In genomic region chr5:172005708-172006377, GRCh38 we compare ENCODE assay signal across 8 cellular contexts.
A peak's percentile ranks its signal among the peaks of the same experiment; 100 is the strongest.
DNase-seq lines count a peak whose midpoint lies in the region; ATAC-seq and TF ChIP-seq lines count a peak whose summit lies in the region.

No MANE protein-coding gene starts in this region.

- peak; percentile 19 for ATAC-seq in GM18505 (IDR thresholded peaks at IDR 0.05; ENCODE audit: unreplicated experiment)
- peak; percentile 13 for ATAC-seq in HG03558 (IDR thresholded peaks at IDR 0.05; ENCODE audit: extremely low read depth, unreplicated experiment)
- no peak for ATAC-seq in memory B cell (ENCODE audit: low read depth)
- ATAC-seq in stimulated activated naive CD8-positive, alpha-beta T cell treated with anti-CD3 and anti-CD28 coated beads, Interleukin-15, amount 100 ng/mL, for 72 hours: peak; percentile 14
- ATAC-seq in HG03520 (IDR thresholded peaks at IDR 0.05; ENCODE audit: unreplicated experiment): no peak

- H3K4me1 Mint-ChIP-seq in memory B cell: peaks cover 43% of the 10 kb centered on the region
- peaks cover 63% of the 10 kb centered on the region for H3K4me1 Mint-ChIP-seq in stimulated activated naive CD8-positive, alpha-beta T cell treated with anti-CD3 and anti-CD28 coated beads, Interleukin-15, amount 100 ng/mL, for 72 hours

- H3K27me3 Mint-ChIP-seq in memory B cell: no peaks in the 10 kb centered on the region
- H3K27me3 Mint-ChIP-seq in stimulated activated naive CD8-positive, alpha-beta T cell treated with anti-CD3 and anti-CD28 coated beads, Interleukin-15, amount 100 ng/mL, for 72 hours: no peaks in the 10 kb centered on the region

- H3K4me3 Mint-ChIP-seq in memory B cell: peak overlapping the region; percentile 92
- H3K4me3 Mint-ChIP-seq in stimulated activated naive CD8-positive, alpha-beta T cell treated with anti-CD3 and anti-CD28 coated beads, Interleukin-15, amount 100 ng/mL, for 72 hours: peak overlapping the region; percentile 91 to 99

- no peak for TF ChIP-seq CTCF in 22Rv1 (IDR thresholded peaks at IDR 0.05)

- DNase-seq in activated CD4-positive, alpha-beta T cell treated with anti-CD3 and anti-CD28 coated beads, Interleukin-2, amount 50 U/mL, for 1 hour: peak; percentile 18
- DNase-seq in ecto neural progenitor cell (ENCODE audit: low spot score) (peak; percentile 64), memory B cell (ENCODE audit: low spot score in 2 of 2) (peak; percentile 9 to 35)
- peak; percentile 32 to 46 for DNase-seq in stimulated activated naive CD8-positive, alpha-beta T cell treated with anti-CD3 and anti-CD28 coated beads, Interleukin-15, amount 100 ng/mL, for 72 hours

- H3K36me3 Mint-ChIP-seq in memory B cell: peaks cover 3% of the 10 kb centered on the region

- peak overlapping the region; percentile 98 for H3K27ac Mint-ChIP-seq in memory B cell
- peak overlapping the region; percentile 94 to 99 for H3K27ac Mint-ChIP-seq in stimulated activated naive CD8-positive, alpha-beta T cell treated with anti-CD3 and anti-CD28 coated beads, Interleukin-15, amount 100 ng/mL, for 72 hours

- no peaks in the 10 kb centered on the region for H3K9me3 Mint-ChIP-seq in memory B cell
- H3K9me3 Mint-ChIP-seq in stimulated activated naive CD8-positive, alpha-beta T cell treated with anti-CD3 and anti-CD28 coated beads, Interleukin-15, amount 100 ng/mL, for 72 hours: no peaks in the 10 kb centered on the region

- peak overlapping the region; percentile 90 for H3K27ac ChIP-seq in 22Rv1

- TF ChIP-seq POLR2A in GM18505 (IDR thresholded peaks at IDR 0.05; ENCODE audit: borderline replicate concordance, extremely low read depth, insufficient read depth, insufficient read length): no peak

Comparison
In these comparisons a context has a peak if more than half of its experiments do, and no peak if none do; other contexts are left out.
1. ATAC-seq: peak in GM18505 (single experiment), HG03558 (single experiment) and stimulated activated naive CD8-positive, alpha-beta T cell treated with anti-CD3 and anti-CD28 coated beads, Interleukin-15, amount 100 ng/mL, for 72 hours (single experiment); none in memory B cell (single experiment) and HG03520 (single experiment).
2. Peak in every context shown above with its lines, with median percentiles within 50 percentile points of each other: DNase-seq.